ENCODE assay signal across 1 cellular context in genomic region chr10:89355373-89355772, GRCh38.
TF ChIP-seq lines count a peak whose summit lies in the region.

No MANE protein-coding gene starts in this region.

TF ChIP-seq in A549, 52 proteins besides CTCF, POLR2A, EP300 and RAD21:
- TF ChIP-seq ATOH8 (CRISPR knock-in tag; IDR thresholded peaks at IDR 0.05; ENCODE audit: low read depth) (peak; percentile 52; the same call in 1 of the 2 replicates), HOXB5 (CRISPR knock-in tag; IDR thresholded peaks at IDR 0.05) (no peak)
TF ChIP-seq in A549: peak in this region for 1.
